16 cellular contexts compared by ENCODE assay signal in the genomic region with DNA sequence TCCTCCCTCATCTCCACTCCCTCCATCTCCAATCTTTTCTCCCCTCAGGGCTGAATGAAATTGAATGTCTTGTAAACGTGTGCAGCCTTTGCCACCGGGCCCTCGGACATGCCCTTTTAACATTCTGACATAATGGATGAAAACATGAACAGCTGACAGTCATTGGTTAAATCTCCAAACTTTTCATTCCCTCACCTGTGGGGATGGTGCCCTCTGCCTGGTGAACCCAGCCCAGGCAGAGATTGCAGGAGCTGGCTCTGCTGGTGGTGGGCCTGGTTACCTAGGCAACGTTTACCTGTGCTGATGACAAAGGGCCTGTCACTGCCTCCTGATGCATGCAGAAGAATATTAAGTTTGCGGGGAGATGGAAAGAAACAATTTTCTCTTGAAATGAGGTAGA. TPM values are rescaled to one million over a fixed set of nuclear protein-coding genes. Genes with fewer than 3 reads are reported as not detected.
"Had no signal": no experiment of that assay in that cellular context is flagged by ENCODE, and none has a peak within 500 bp of the region (broad histone marks: within the 10 kb centered on the region; RNA-seq: fewer than 3 reads in every experiment).

No MANE protein-coding gene starts in this region.

- H3K27ac ChIP-seq: brain microvascular endothelial cell, foreskin keratinocyte, ovary, sigmoid colon, spleen, upper lobe of right lung had no signal

- H3K36me3 ChIP-seq: brain microvascular endothelial cell, ovary, sigmoid colon, spleen, upper lobe of right lung had no signal

- H3K4me1 ChIP-seq: foreskin keratinocyte, sigmoid colon, spleen, upper lobe of right lung had no signal

- ATAC-seq: foreskin keratinocyte; left cardiac atrium; stimulated activated naive CD8-positive, alpha-beta T cell treated with anti-CD3 and anti-CD28 coated beads, Interleukin-15, amount 100 ng/mL, for 72 hours; upper lobe of right lung had no signal

- H3K27me3 ChIP-seq: brain microvascular endothelial cell, foreskin keratinocyte, ovary, sigmoid colon, spleen, upper lobe of right lung had no signal

- H3K9me3 ChIP-seq: ovary, sigmoid colon, upper lobe of right lung had no signal

- DNase-seq: activated CD4-positive, CD25-positive, alpha-beta regulatory T cell treated with anti-CD3 and anti-CD28 coated beads, Interleukin-2, amount 50 U/mL, for 72 hours; activated naive CD4-positive, alpha-beta T cell; brain microvascular endothelial cell; cortex of kidney; effector CD8-positive, alpha-beta T cell; foreskin keratinocyte; left cardiac atrium; midbrain; ovary; sigmoid colon; spleen; stimulated activated naive CD8-positive, alpha-beta T cell treated with anti-CD3 and anti-CD28 coated beads, Interleukin-15, amount 100 ng/mL, for 72 hours; T-helper 9 cell; upper lobe of right lung had no signal

- H3K4me3 ChIP-seq: lung, ovary, sigmoid colon, spleen, upper lobe of right lung had no signal

RNA-seq across cellular contexts. Expression of gene ST6GALNAC3, which starts 21.3 kb away (rescaled TPM):
- total RNA-seq: myocyte had no signal
